In the genomic region with DNA sequence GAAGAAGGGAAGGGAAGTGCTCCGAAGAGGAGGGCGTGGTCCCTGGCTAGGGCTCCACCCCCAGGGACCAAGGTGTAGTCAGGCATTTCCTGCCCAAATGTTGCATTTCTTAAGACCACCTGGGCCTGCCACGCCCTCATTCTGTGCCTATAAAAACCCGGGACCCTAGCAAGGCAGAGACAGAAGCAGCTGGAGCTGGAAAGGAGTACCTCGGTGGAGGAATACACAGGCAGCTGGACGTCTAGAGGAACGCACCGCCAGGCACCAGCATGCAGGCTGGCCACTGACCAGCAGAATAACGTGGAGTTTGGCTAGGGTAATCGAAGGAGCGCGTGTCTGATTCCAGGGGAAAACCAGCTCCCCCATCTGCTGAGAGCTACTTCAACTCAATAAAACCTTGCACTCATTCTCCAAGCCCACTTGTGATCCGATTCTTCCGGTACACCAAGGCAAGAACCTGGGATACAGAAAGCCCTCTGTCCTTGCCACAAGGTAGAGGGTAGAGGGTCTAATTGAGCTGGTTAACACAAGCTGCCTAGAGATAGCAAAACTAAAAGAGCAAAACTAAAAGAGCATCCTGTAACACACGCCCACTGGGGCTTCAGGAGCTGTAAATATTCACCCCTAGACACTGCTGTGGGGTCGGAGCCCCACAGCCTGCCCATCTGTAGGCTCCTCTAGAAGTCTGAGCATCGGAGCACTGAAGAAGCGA, we compare ENCODE assay signal across 8 cellular contexts. TPM values are rescaled to one million over a fixed set of nuclear protein-coding genes. Genes with fewer than 3 reads are reported as not detected.
DNase-seq lines count a peak whose midpoint lies in the region; ATAC-seq, FAIRE-seq and TF ChIP-seq lines count a peak whose summit lies in the region.

No MANE protein-coding gene starts in this region.

- H3K27ac ChIP-seq in caudate nucleus (ENCODE audit: low read depth, low read length), result peak overlapping the region; percentile 22
- peak overlapping the region; percentile 9 for H3K27ac ChIP-seq in HepG2 (ENCODE audit: extremely low read length, insufficient read depth, low read length)
- no peak overlapping the region for H3K27ac ChIP-seq in upper lobe of left lung

- intact Hi-C loops in HepG2 (cut with micrococcal nuclease; ENCODE audit: unreplicated experiment), result no loop called here

- H3K4me1 ChIP-seq in HepG2 (ENCODE audit: insufficient read depth, low read length), result peaks cover 63% of the 10 kb centered on the region
- peaks cover 0 to 9% (median 1%) of the 10 kb centered on the region in 4 donors for H3K4me1 ChIP-seq in upper lobe of left lung

- H4K20me1 ChIP-seq in HepG2 (ENCODE audit: insufficient read depth, low read length), result no peaks in the 10 kb centered on the region

- CTCF ChIA-PET in HepG2 (lab: Yijun Ruan, JAX; ENCODE audit: low intra/inter-chr PET ratio, low total read pairs), result interaction anchor here (1.1 to 1.2 kb wide), 2 partner anchors 29 to 30 kb away, joined by 4 to 5 read pairs; no protein-coding TSS in a partner anchor

- no peak; the same call in 1 of the 2 replicates for TF ChIP-seq CTCF in HepG2 (CRISPR knock-in tag; IDR thresholded peaks at IDR 0.05)
- TF ChIP-seq CTCF in upper lobe of left lung (IDR thresholded peaks at IDR 0.05), result no peak

- ATAC-seq in HepG2 (peak; percentile 85), upper lobe of left lung (ENCODE audit: low FRiP score in 2 of 2) (peak; percentile 66 to 83), HG03520 (IDR thresholded peaks at IDR 0.05; ENCODE audit: unreplicated experiment) (no peak), HG03159 (IDR thresholded peaks at IDR 0.05; ENCODE audit: unreplicated experiment) (no peak)

- in situ Hi-C loops in HepG2 (cut with HindIII; ENCODE audit: extremely low pct_ligation_motif_present, low pct_unique_long_range_greater_than_20kb), result no loop called here

- H3K4me2 ChIP-seq in HepG2 (ENCODE audit: low read depth, low read length), result peak overlapping the region; percentile 89

- 17% methylated on average over 18 of the region's 18 CpGs for WGBS in HepG2 (ENCODE audit: low lambda C conversion rate)
- WGBS in upper lobe of left lung, 2 donors, result 50 to 54% methylated on average over 16 to 18 of the region's 18 CpGs

- no peaks in the 10 kb centered on the region for H3K36me3 ChIP-seq in HepG2 (replicated peaks in 1 of 2; ENCODE audit: control insufficient read depth in 1 of 2, insufficient read depth in 2 of 2, low read length in 2 of 2)
- H3K36me3 ChIP-seq in upper lobe of left lung, result no peaks in the 10 kb centered on the region

- BruUV-seq in HepG2 (replicated peaks; lab: Mats Ljungman, UMichigan), result TSS peak; percentile 72

- POLR2A ChIA-PET in HepG2 (lab: Yijun Ruan, JAX), result interaction anchor here (0.6 to 6.1 kb wide), 12 partner anchors 12 to 353 kb away, joined by 3 to 61 read pairs (median 4); a partner anchor contains a TSS

- H3K27me3 ChIP-seq in HepG2 (ENCODE audit: control insufficient read depth in 1 of 2, insufficient read depth in 2 of 2, low read length in 2 of 2) (no peaks in the 10 kb centered on the region), upper lobe of left lung (no peaks in the 10 kb centered on the region)

- H3K9ac ChIP-seq in HepG2 (ENCODE audit: insufficient read depth, low read depth, low read length), result peak overlapping the region; percentile 25; the same call in 1 of the 2 replicates

- peak; percentile 48 to 85 for TF ChIP-seq POLR2A in HepG2 (IDR thresholded peaks at IDR 0.05; ENCODE audit: insufficient read depth in 1 of 2, low read depth in 2 of 2, low read length in 2 of 2)
- TF ChIP-seq POLR2A in upper lobe of left lung (IDR thresholded peaks at IDR 0.05), result no peak

- TF ChIP-seq EP300 in HepG2 (IDR thresholded peaks at IDR 0.05; ENCODE audit: low read depth in 2 of 2, low read length in 2 of 2), result 0 out of 4 replicates have a peak, but pooled peaks of 1 of the 2 experiments have one; percentile 15
- peak; percentile 51 for TF ChIP-seq EP300 in HepG2 (CRISPR knock-in tag; IDR thresholded peaks at IDR 0.05; ENCODE audit: borderline replicate concordance)
- no peak for TF ChIP-seq EP300 in upper lobe of left lung (IDR thresholded peaks at IDR 0.05)

- peak; percentile 73 for FAIRE-seq in HepG2 (lab: Jason Lieb, UNC)

- H3K79me2 ChIP-seq in HepG2 (ENCODE audit: insufficient read depth, low read length), result no peaks in the 10 kb centered on the region

- H3K9me3 ChIP-seq in HepG2 (ENCODE audit: low read length), result no peaks in the 10 kb centered on the region
- H3K9me3 ChIP-seq in upper lobe of left lung, result no peaks in the 10 kb centered on the region

- no peak for TF ChIP-seq RAD21 in HepG2 (CRISPR knock-in tag; IDR thresholded peaks at IDR 0.05)

- H3K4me3 ChIP-seq in HepG2 (replicated peaks in 1 of 3; ENCODE audit: insufficient read depth in 1 of 3, low read depth in 2 of 3, low read length in 3 of 3), result peak overlapping the region; percentile 57 to 77 (median 70)
- peak overlapping the region in 3 of 4 donors; percentile 36 to 50 (median 48) for H3K4me3 ChIP-seq in upper lobe of left lung

- H2AFZ ChIP-seq in HepG2 (ENCODE audit: low read length), result peak overlapping the region; percentile 87

- peak; percentile 82 for DNase-seq in DMS 273 (lab: John Stamatoyannopoulos, UW; ENCODE audit: unreplicated experiment)
- DNase-seq in NCI-H774 (lab: John Stamatoyannopoulos, UW), result peak; percentile 35
- peak in 4 of 61 donors; percentile 9 to 43 (median 25) for DNase-seq in caudate nucleus (lab: John Stamatoyannopoulos, UW)
- DNase-seq in HepG2 (ENCODE audit: low spot score), result peak; percentile 45
- DNase-seq in upper lobe of left lung, result peak in 1 of 2 donors; percentile 57
- no peak for DNase-seq in NCI-H2107 (lab: John Stamatoyannopoulos, UW)

TF ChIP-seq in HepG2, 621 proteins besides CTCF, POLR2A, EP300 and RAD21 (continues in another document):
- TF ChIP-seq ZNF333 (CRISPR knock-in tag; IDR thresholded peaks at IDR 0.05; ENCODE audit: borderline replicate concordance) (no peak; the same call in 1 of the 2 replicates), ZNF468 (CRISPR knock-in tag; IDR thresholded peaks at IDR 0.05) (no peak)
- TF ChIP-seq, protein P1, sequence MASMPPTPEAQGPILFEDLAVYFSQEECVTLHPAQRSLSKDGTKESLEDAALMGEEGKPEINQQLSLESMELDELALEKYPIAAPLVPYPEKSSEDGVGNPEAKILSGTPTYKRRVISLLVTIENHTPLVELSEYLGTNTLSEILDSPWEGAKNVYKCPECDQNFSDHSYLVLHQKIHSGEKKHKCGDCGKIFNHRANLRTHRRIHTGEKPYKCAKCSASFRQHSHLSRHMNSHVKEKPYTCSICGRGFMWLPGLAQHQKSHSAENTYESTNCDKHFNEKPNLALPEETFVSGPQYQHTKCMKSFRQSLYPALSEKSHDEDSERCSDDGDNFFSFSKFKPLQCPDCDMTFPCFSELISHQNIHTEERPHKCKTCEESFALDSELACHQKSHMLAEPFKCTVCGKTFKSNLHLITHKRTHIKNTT (CRISPR knock-in tag; IDR thresholded peaks at IDR 0.05), result no peak
- TF ChIP-seq, protein P2, sequence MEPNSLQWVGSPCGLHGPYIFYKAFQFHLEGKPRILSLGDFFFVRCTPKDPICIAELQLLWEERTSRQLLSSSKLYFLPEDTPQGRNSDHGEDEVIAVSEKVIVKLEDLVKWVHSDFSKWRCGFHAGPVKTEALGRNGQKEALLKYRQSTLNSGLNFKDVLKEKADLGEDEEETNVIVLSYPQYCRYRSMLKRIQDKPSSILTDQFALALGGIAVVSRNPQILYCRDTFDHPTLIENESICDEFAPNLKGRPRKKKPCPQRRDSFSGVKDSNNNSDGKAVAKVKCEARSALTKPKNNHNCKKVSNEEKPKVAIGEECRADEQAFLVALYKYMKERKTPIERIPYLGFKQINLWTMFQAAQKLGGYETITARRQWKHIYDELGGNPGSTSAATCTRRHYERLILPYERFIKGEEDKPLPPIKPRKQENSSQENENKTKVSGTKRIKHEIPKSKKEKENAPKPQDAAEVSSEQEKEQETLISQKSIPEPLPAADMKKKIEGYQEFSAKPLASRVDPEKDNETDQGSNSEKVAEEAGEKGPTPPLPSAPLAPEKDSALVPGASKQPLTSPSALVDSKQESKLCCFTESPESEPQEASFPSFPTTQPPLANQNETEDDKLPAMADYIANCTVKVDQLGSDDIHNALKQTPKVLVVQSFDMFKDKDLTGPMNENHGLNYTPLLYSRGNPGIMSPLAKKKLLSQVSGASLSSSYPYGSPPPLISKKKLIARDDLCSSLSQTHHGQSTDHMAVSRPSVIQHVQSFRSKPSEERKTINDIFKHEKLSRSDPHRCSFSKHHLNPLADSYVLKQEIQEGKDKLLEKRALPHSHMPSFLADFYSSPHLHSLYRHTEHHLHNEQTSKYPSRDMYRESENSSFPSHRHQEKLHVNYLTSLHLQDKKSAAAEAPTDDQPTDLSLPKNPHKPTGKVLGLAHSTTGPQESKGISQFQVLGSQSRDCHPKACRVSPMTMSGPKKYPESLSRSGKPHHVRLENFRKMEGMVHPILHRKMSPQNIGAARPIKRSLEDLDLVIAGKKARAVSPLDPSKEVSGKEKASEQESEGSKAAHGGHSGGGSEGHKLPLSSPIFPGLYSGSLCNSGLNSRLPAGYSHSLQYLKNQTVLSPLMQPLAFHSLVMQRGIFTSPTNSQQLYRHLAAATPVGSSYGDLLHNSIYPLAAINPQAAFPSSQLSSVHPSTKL (CRISPR knock-in tag; IDR thresholded peaks at IDR 0.05), result peak; percentile 50; the same call in 1 of the 2 replicates

RNA-seq across cellular contexts. Expression of a gene that starts 21.0 kb away (rescaled TPM):
- total RNA-seq in HepG2 (2016; rRNA removed; fragmentation: Illumina TruSeq; extraction: Trizol) (158 and 301 TPM in 2 replicates), upper lobe of left lung (10 to 100 TPM in 5 of 6 donors, 1 to 10 TPM in 1; 8.4 to 51.6 (median 40.7) TPM)
- 28.5 and 36.5 TPM in 2 replicates for total RNA-seq in HepG2 (2016; cell fraction: cytosol; rRNA removed; fragmentation: Illumina TruSeq; extraction: Trizol; ENCODE audit: low read depth)
- 158 and 295 TPM in 2 replicates for total RNA-seq in HepG2 (2016; cell fraction: insoluble cytoplasmic fraction; rRNA removed; fragmentation: Illumina TruSeq; extraction: Trizol)
- 108 and 127 TPM in 2 replicates for total RNA-seq in HepG2 (2016; cell fraction: membrane; rRNA removed; fragmentation: Illumina TruSeq; extraction: Trizol)
- total RNA-seq in HepG2 (2016; cell fraction: nucleus; rRNA removed; fragmentation: Illumina TruSeq; extraction: Trizol), result 85.5 and 89.1 TPM in 2 replicates
- 68.8 and 114 TPM in 2 replicates for polyA plus RNA-seq in HepG2 (2011; rRNA removed)
- polyA plus RNA-seq in HepG2 (2011; cell fraction: cytosol; rRNA removed), result 44.2 and 78.0 TPM in 2 replicates
- 22.8 and 33.8 TPM in 2 replicates for polyA plus RNA-seq in HepG2 (2011; cell fraction: nucleus; rRNA removed)
- polyA plus RNA-seq in HepG2 (2012), result 145 and 207 TPM in 2 replicates
- polyA plus RNA-seq in HepG2 (2016; cell fraction: cytosol; fragmentation: Illumina TruSeq; extraction: Trizol; ENCODE audit: low read depth), result 96.7 and 98.0 TPM in 2 replicates
- 414 and 424 TPM in 2 replicates for polyA plus RNA-seq in HepG2 (2016; cell fraction: insoluble cytoplasmic fraction; fragmentation: Illumina TruSeq; extraction: Trizol; ENCODE audit: low read depth)
- polyA plus RNA-seq in HepG2 (2016; cell fraction: membrane; fragmentation: Illumina TruSeq; extraction: Trizol; ENCODE audit: low read depth), result 172 and 187 TPM in 2 replicates
- 152 and 161 TPM in 2 replicates for polyA plus RNA-seq in HepG2 (2016; cell fraction: nucleus; fragmentation: Illumina TruSeq; extraction: Trizol; ENCODE audit: insufficient read depth, low read depth)
- polyA minus RNA-seq in HepG2 (2011; rRNA and poly(A)+ RNA removed; ENCODE audit: low replicate concordance), result 34.1 and 43.7 TPM in 2 replicates
- polyA minus RNA-seq in HepG2 (2011; cell fraction: cytosol; rRNA and poly(A)+ RNA removed), result 94.3 and 108 TPM in 2 replicates
- 50.5 and 53.0 TPM in 2 replicates for polyA minus RNA-seq in HepG2 (2011; cell fraction: nucleus; rRNA and poly(A)+ RNA removed)

Comparison
In these comparisons a context has a peak if more than half of its experiments do, and no peak if none do; other contexts are left out.
1. H3K27ac ChIP-seq: peak in caudate nucleus (single experiment) and HepG2 (single experiment); none in upper lobe of left lung (0 of 4).
2. ATAC-seq: peak in HepG2 (single experiment) and upper lobe of left lung (2 of 2); none in HG03520 (single experiment) and HG03159 (single experiment).
3. POLR2A ChIP-seq: peak in HepG2 (2 of 2); none in upper lobe of left lung (0 of 4).